Comparison of ENCODE assay signal across 8 cellular contexts in genomic region chr6:34602318-34603111, GRCh38. TPM values are rescaled to one million over a fixed set of nuclear protein-coding genes. Genes with fewer than 3 reads are reported as not detected.
DNase-seq lines count a peak whose midpoint lies in the region; ATAC-seq and TF ChIP-seq lines count a peak whose summit lies in the region.
"Had no signal": no experiment of that assay in that cellular context is flagged by ENCODE, and none has a peak within 500 bp of the region (broad histone marks: within the 10 kb centered on the region; RNA-seq: fewer than 3 reads in every experiment).

No MANE protein-coding gene starts in this region.

- H3K4me3 ChIP-seq in HUES48 (ENCODE audit: low read depth, low read length) (no peak overlapping the region), epithelial cell of esophagus (ENCODE audit: low read length) (no peak overlapping the region), skeletal muscle satellite cell (ENCODE audit: low read length) (no peak overlapping the region)

- no peaks in the 10 kb centered on the region for H3K27me3 ChIP-seq in HUES48 (ENCODE audit: control insufficient read depth, insufficient read depth, low read length)
- H3K27me3 ChIP-seq in skeletal muscle satellite cell (ENCODE audit: control insufficient read depth, insufficient read depth, low read length), result no peaks in the 10 kb centered on the region

- no peak for TF ChIP-seq CTCF in epithelial cell of esophagus (IDR thresholded peaks at IDR 0.05; ENCODE audit: insufficient read depth, low read depth, low read length, missing control alignments)

- H3K9ac ChIP-seq in HUES48 (ENCODE audit: low read depth, low read length), result no peak overlapping the region
- no peak overlapping the region for H3K9ac ChIP-seq in skeletal muscle satellite cell (ENCODE audit: low read depth, low read length)

- DNase-seq in NCI-H524 treated with DMSO at 0.1 percent for 48 hours (lab: John Stamatoyannopoulos, UW) (peak; percentile 44), epithelial cell of esophagus (ENCODE audit: low read depth) (peak; percentile 49), middle frontal gyrus (ENCODE audit: extremely low spot score, low spot score) (no peak), medulla oblongata (ENCODE audit: extremely low spot score) (no peak)
- DNase-seq: activated CD4-positive, alpha-beta memory T cell treated with anti-CD3 and anti-CD28 coated beads for 36 hours had no signal

- peaks cover 27% of the 10 kb centered on the region for H3K4me1 ChIP-seq in HUES48 (ENCODE audit: control insufficient read depth, insufficient read depth, low read length)
- H3K4me1 ChIP-seq in skeletal muscle satellite cell (ENCODE audit: control insufficient read depth, insufficient read depth, low read length), result peaks cover 31% of the 10 kb centered on the region

- H3K4me2 ChIP-seq in skeletal muscle satellite cell (ENCODE audit: low read length), result peak overlapping the region; percentile 7

- H3K9me3 ChIP-seq in HUES48 (ENCODE audit: control insufficient read depth, insufficient read depth, low read length), result no peaks in the 10 kb centered on the region
- no peaks in the 10 kb centered on the region for H3K9me3 ChIP-seq in skeletal muscle satellite cell (replicated peaks; ENCODE audit: low read length)

- no peak for ATAC-seq in GM19463 (IDR thresholded peaks at IDR 0.05; ENCODE audit: unreplicated experiment)

- H3K36me3 ChIP-seq in HUES48 (ENCODE audit: control insufficient read depth, insufficient read depth, low read length) (peaks cover 16% of the 10 kb centered on the region), skeletal muscle satellite cell (ENCODE audit: insufficient read depth, low read length) (peaks cover 3% of the 10 kb centered on the region)

- H3K27ac ChIP-seq in HUES48 (ENCODE audit: low read depth, low read length), result peak overlapping the region; percentile 56

RNA-seq across cellular contexts. Expression of gene SPDEF, which starts 46.4 kb away (rescaled TPM):
- total RNA-seq in skeletal muscle satellite cell (2012; rRNA removed), result not detected in 2 replicates

Comparison
In these comparisons a context has a peak if more than half of its experiments do, and no peak if none do; other contexts are left out.
1. DNase-seq: peak in NCI-H524 treated with DMSO at 0.1 percent for 48 hours (single experiment) and epithelial cell of esophagus (single experiment); none in middle frontal gyrus (single experiment) and medulla oblongata (single experiment).